In the genomic region with DNA sequence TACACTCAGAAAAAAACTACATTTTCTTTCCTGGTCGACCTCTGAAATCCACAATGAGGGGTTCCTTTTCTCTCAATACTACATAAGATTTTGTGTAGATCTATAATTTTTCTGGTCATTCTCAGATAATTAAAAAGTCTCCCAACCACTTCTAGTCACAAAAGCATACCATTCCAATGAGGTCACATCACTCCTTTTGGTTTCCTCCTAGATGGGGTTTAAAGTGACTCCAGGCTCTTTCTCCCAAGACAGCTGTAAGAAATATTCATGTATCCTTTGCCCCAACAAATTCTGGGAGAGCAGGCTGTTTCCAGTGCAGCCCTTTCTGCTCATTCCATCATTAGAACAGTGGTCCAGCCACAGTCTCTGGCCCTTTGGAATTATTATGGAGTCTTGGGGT, we compare ENCODE assay signal across 12 cellular contexts. TPM values are rescaled to one million over a fixed set of nuclear protein-coding genes. Genes with fewer than 3 reads are reported as not detected.
DNase-seq lines count a peak whose midpoint lies in the region; ATAC-seq and TF ChIP-seq lines count a peak whose summit lies in the region.
"Had no signal": no experiment of that assay in that cellular context is flagged by ENCODE, and none has a peak within 500 bp of the region (broad histone marks: within the 10 kb centered on the region; RNA-seq: fewer than 3 reads in every experiment).

No MANE protein-coding gene starts in this region.

- H3K36me3 ChIP-seq in Loucy (ENCODE audit: insufficient read depth, low read length) (no peaks in the 10 kb centered on the region), mesodermal cell (ENCODE audit: control insufficient read depth, insufficient read depth, low read length) (no peaks in the 10 kb centered on the region), WERI-Rb-1 (no peaks in the 10 kb centered on the region)
- H3K36me3 ChIP-seq: adrenal gland had no signal

- H3K79me2 ChIP-seq in Loucy (ENCODE audit: insufficient read depth, low read length): peaks cover 30% of the 10 kb centered on the region; the same call in 1 of the 2 replicates

- no peak overlapping the region for H3K4me3 ChIP-seq in Loucy (ENCODE audit: low read length, poor library complexity, severe bottlenecking)
- no peak overlapping the region for H3K4me3 ChIP-seq in mesodermal cell (ENCODE audit: extremely low read depth, insufficient read depth, low read length, poor library complexity, severe bottlenecking)
- no peak overlapping the region for H3K4me3 ChIP-seq in WERI-Rb-1 (ENCODE audit: low read depth, low read length)
- H3K4me3 ChIP-seq: adrenal gland had no signal

- H3F3A ChIP-seq in Loucy (ENCODE audit: low read depth): peaks cover 21% of the 10 kb centered on the region

- DNase-seq in Daoy (ENCODE audit: low read depth) (peak; percentile 86), dermis blood vessel endothelial cell (peak; percentile 42), WERI-Rb-1 (no peak), GM13977 (ENCODE audit: low spot score) (no peak)
- DNase-seq: adrenal gland; NCI-H146; nephron progenitor cell; NK-92 treated with Interleukin-12 subunit alpha and Interleukin-12 subunit beta, amount 100 ng/mL, for 24 hours had no signal

- no peak for ATAC-seq in GM18907 (IDR thresholded peaks at IDR 0.05; ENCODE audit: unreplicated experiment)
- ATAC-seq in HG03175 (IDR thresholded peaks at IDR 0.05; ENCODE audit: unreplicated experiment): no peak

- in situ Hi-C loops in GM13977 (cut with MboI; ENCODE audit: low pct_unique_long_range_greater_than_20kb, low sequenced_read_pairs, unreplicated experiment): loop anchor here (25.0 kb wide), 1 partner anchor 100 kb away; no protein-coding TSS in a partner anchor

- no peak overlapping the region for H2AFZ ChIP-seq in Loucy (ENCODE audit: low read length)

- no peak for TF ChIP-seq CTCF in Loucy (conservative IDR thresholded peaks at IDR 0.05; ENCODE audit: low read length)
- no peak for TF ChIP-seq CTCF in WERI-Rb-1 (IDR thresholded peaks at IDR 0.05; ENCODE audit: low read depth, low read length)
- no peak for TF ChIP-seq CTCF in GM13977 (IDR thresholded peaks at IDR 0.05; ENCODE audit: extremely low read depth, insufficient read depth, missing control alignments)

- H3K4me1 ChIP-seq in Loucy (ENCODE audit: insufficient read depth, low read length, poor library complexity, severe bottlenecking) (peaks cover 59% of the 10 kb centered on the region), mesodermal cell (ENCODE audit: control insufficient read depth, insufficient read depth, low read length, poor library complexity, severe bottlenecking) (peaks cover 26% of the 10 kb centered on the region)
- H3K4me1 ChIP-seq: adrenal gland had no signal

- H3K27me3 ChIP-seq in Loucy (ENCODE audit: insufficient read depth, low read length, poor library complexity, severe bottlenecking) (no peaks in the 10 kb centered on the region), WERI-Rb-1 (ENCODE audit: insufficient read depth, low read depth, severe bottlenecking) (no peaks in the 10 kb centered on the region)

- H3K4me2 ChIP-seq in Loucy (ENCODE audit: low read depth, low read length, poor library complexity, severe bottlenecking): no peak overlapping the region

- no CpG with 5 or more reads among the region's 1 CpG for WGBS in mesodermal cell (ENCODE audit: insufficient coverage in 2 of 2), 2 experiments

- H3K27ac ChIP-seq in mesodermal cell (ENCODE audit: low read depth, low read length, severe bottlenecking) (peak overlapping the region; percentile 82), WERI-Rb-1 (no peak overlapping the region)
- H3K27ac ChIP-seq: adrenal gland had no signal

- no peaks in the 10 kb centered on the region for H4K20me1 ChIP-seq in Loucy (ENCODE audit: insufficient read depth, low read length, poor library complexity, severe bottlenecking)

- no peaks in the 10 kb centered on the region for H3K9me3 ChIP-seq in Loucy (ENCODE audit: insufficient read depth, low read depth, low read length)
- H3K9me3 ChIP-seq in mesodermal cell (ENCODE audit: control insufficient read depth, low read length): no peaks in the 10 kb centered on the region
- no peaks in the 10 kb centered on the region for H3K9me3 ChIP-seq in WERI-Rb-1 (ENCODE audit: severe bottlenecking)
- H3K9me3 ChIP-seq: adrenal gland had no signal

- no peaks in the 10 kb centered on the region for H3K9me2 ChIP-seq in Loucy (replicated peaks; ENCODE audit: low read depth, low read length)

- H3K9ac ChIP-seq in Loucy (ENCODE audit: low read depth, low read length, poor library complexity, severe bottlenecking): peak overlapping the region; percentile 15

RNA-seq across cellular contexts. Expression of a gene that starts 43.1 kb away (rescaled TPM):
- 8.1 and 9.0 TPM in 2 replicates for total RNA-seq in Daoy (2014; rRNA removed; shearing (Covaris generic))
- 0.14 and 0.34 TPM in 2 replicates for total RNA-seq in dermis blood vessel endothelial cell
- 2.4 TPM for polyA plus RNA-seq in mesodermal cell (2013, experiment 1 of 2)
- 2.6 TPM for polyA plus RNA-seq in mesodermal cell (2013, experiment 2 of 2)

Comparison
In these comparisons a context has a peak if more than half of its experiments do, and no peak if none do; other contexts are left out.
1. DNase-seq: peak in Daoy (single experiment) and dermis blood vessel endothelial cell (single experiment); none in WERI-Rb-1 (single experiment) and GM13977 (single experiment).